ENCODE assay signal across 8 cellular contexts in genomic region chr7:127708788-127709187, GRCh38. TPM values are rescaled to one million over a fixed set of nuclear protein-coding genes. Genes with fewer than 3 reads are reported as not detected.
A peak's percentile ranks its signal among the peaks of the same experiment; 100 is the strongest.
DNase-seq lines count a peak whose midpoint lies in the region; ATAC-seq and TF ChIP-seq lines count a peak whose summit lies in the region.

No MANE protein-coding gene starts in this region.

- H3K4me1 ChIP-seq in SJSA1 (replicated peaks) (peaks cover 3% of the 10 kb centered on the region; the same call in 1 of the 2 replicates), uterus (peaks cover 0 to 4% of the 10 kb centered on the region in 2 donors)

- H3K4me3 ChIP-seq in AG04449 (ENCODE audit: low read depth, low read length) (no peak overlapping the region), MG63 (no peak overlapping the region), SJSA1 (no peak overlapping the region), uterus (no peak overlapping the region)

- intact Hi-C loops in uterus (cut with DNase I; ENCODE audit: low total_unique reads): no loop called here

- H3K27ac ChIP-seq in SJSA1: no peak overlapping the region
- H3K27ac ChIP-seq in uterus: peak overlapping the region; percentile 53 to 65

- CTCF ChIA-PET in AG04449 (lab: Yijun Ruan, JAX): interaction anchor here (0.6 to 11.3 kb wide), 68 partner anchors 10 to 906 kb away, joined by 3 to 223 read pairs (median 4); partner anchors contain the start of genes ARF5, GCC1 and LRRC4

- H3K27me3 ChIP-seq in MG63 (no peaks in the 10 kb centered on the region), SJSA1 (replicated peaks) (no peaks in the 10 kb centered on the region), uterus (no peaks in the 10 kb centered on the region)

- H3K9me3 ChIP-seq in MG63 (peaks cover 7% of the 10 kb centered on the region), SJSA1 (replicated peaks) (peaks cover 4% of the 10 kb centered on the region), uterus (peaks cover 0 to 5% of the 10 kb centered on the region in 2 donors)

- peak; percentile 53 for DNase-seq in AG04449 (ENCODE audit: low read depth, low spot score)
- DNase-seq in MG63: peak; percentile 52
- peak; percentile 66 to 72 for DNase-seq in SJSA1 (ENCODE audit: low read depth in 1 of 2, low spot score in 2 of 2)
- DNase-seq in activated naive CD4-positive, alpha-beta T cell (lab: John Stamatoyannopoulos, UW): peak in 3 of 4 experiments; percentile 7 to 43 (median 29)
- peak; percentile 62 for DNase-seq in germinal center (ENCODE audit: low spot score)
- peak; percentile 95 for DNase-seq in pons (ENCODE audit: low spot score)
- peak; percentile 71 to 91 for DNase-seq in uterus

- no peak for TF ChIP-seq POLR2A in uterus (IDR thresholded peaks at IDR 0.05)

- POLR2A ChIA-PET in AG04449 (lab: Yijun Ruan, JAX): no interaction called here

- H3K36me3 ChIP-seq in MG63 (peaks cover 77% of the 10 kb centered on the region), SJSA1 (peaks cover 93% of the 10 kb centered on the region), uterus (no peaks in the 10 kb centered on the region)

- ATAC-seq in GM18868 (IDR thresholded peaks at IDR 0.05; ENCODE audit: unreplicated experiment): peak; percentile 67

- peak; percentile 69 for TF ChIP-seq CTCF in AG04449 (IDR thresholded peaks at IDR 0.05; ENCODE audit: insufficient read depth, low read length, missing control alignments)
- TF ChIP-seq CTCF in uterus (IDR thresholded peaks at IDR 0.05): peak; percentile 74 to 88 (median 78)

RNA-seq across cellular contexts. Expression of gene SND1, which starts 56.8 kb away (rescaled TPM):
- 66.2 and 66.4 TPM in 2 replicates for total RNA-seq in MG63 (2014; rRNA removed; shearing (Covaris generic); ENCODE audit: low replicate concordance)
- 163 and 172 TPM in 2 replicates for total RNA-seq in SJSA1 (2014; rRNA removed; shearing (Covaris generic))
- 100 to 1,000 TPM in 2 of 4 donors, 10 to 100 TPM in 2; 54.8 to 192 (median 117) TPM for total RNA-seq in uterus

Comparison
In these comparisons a context has a peak if more than half of its experiments do, and no peak if none do; other contexts are left out.
1. DNase-seq: peak in every context shown above with its lines; median percentile 95 in pons; 81 in uterus; 69 in SJSA1; 62 in germinal center; 53 in AG04449; 52 in MG63; 29 in activated naive CD4-positive, alpha-beta T cell.